ENCODE assay signal across 8 cellular contexts in genomic region chr17:9924735-9925191, GRCh38. TPM values are rescaled to one million over a fixed set of nuclear protein-coding genes. Genes with fewer than 3 reads are reported as not detected.
DNase-seq lines count a peak whose midpoint lies in the region; ATAC-seq and TF ChIP-seq lines count a peak whose summit lies in the region.

No MANE protein-coding gene starts in this region.

- H3K36me3 Mint-ChIP-seq in T-cell: no peaks in the 10 kb centered on the region

- no peaks in the 10 kb centered on the region for H3K9me3 Mint-ChIP-seq in T-cell

- no peaks in the 10 kb centered on the region for H3K4me1 ChIP-seq in mucosa of stomach (ENCODE audit: control insufficient read depth, insufficient read depth, low read length)

- H3K27ac Mint-ChIP-seq in T-cell: no peak overlapping the region

- TF ChIP-seq POLR2A in erythroblast (IDR thresholded peaks at IDR 0.05; ENCODE audit: low read length) (no peak), GM18505 (IDR thresholded peaks at IDR 0.05; ENCODE audit: borderline replicate concordance, extremely low read depth, insufficient read depth, insufficient read length) (no peak)

- H3K9me3 ChIP-seq in mucosa of stomach (ENCODE audit: control insufficient read depth, low read length): no peaks in the 10 kb centered on the region

- peaks cover 2 to 7% (median 2%) of the 10 kb centered on the region in 3 donors for H3K4me1 Mint-ChIP-seq in T-cell

- H3K27me3 ChIP-seq in mucosa of stomach (ENCODE audit: control insufficient read depth, insufficient read depth, low read length): no peaks in the 10 kb centered on the region

- DNase-seq in DMS114 treated with DMSO at 0.1 percent for 48 hours (lab: John Stamatoyannopoulos, UW; ENCODE audit: unreplicated experiment): peak; percentile 77
- peak; percentile 69 for DNase-seq in NCI-H1105 treated with DMSO at 0.1 percent for 48 hours (lab: John Stamatoyannopoulos, UW)
- DNase-seq in T-cell: peak in 2 of 34 experiments; percentile 1 to 31
- peak; percentile 36 to 63 for DNase-seq in erythroblast (lab: John Stamatoyannopoulos, UW)

- H3K4me3 ChIP-seq in mucosa of stomach (ENCODE audit: low read length): no peak overlapping the region

- peak; percentile 57 for ATAC-seq in GM21619 (IDR thresholded peaks at IDR 0.05; ENCODE audit: unreplicated experiment)
- peak; percentile 40 to 70 (median 60) for ATAC-seq in T-cell (replicated peaks in 1 of 4)
- no peak for ATAC-seq in HG03095 (IDR thresholded peaks at IDR 0.05; ENCODE audit: unreplicated experiment)
- no peak for ATAC-seq in GM18505 (IDR thresholded peaks at IDR 0.05; ENCODE audit: unreplicated experiment)

- POLR2A ChIA-PET in T-cell (lab: Charles Lee): no interaction called here

- peak overlapping the region; percentile 34 for H3K9ac ChIP-seq in mucosa of stomach (ENCODE audit: low read length)

- no peaks in the 10 kb centered on the region for H3K27me3 Mint-ChIP-seq in T-cell

- H3K36me3 ChIP-seq in mucosa of stomach (ENCODE audit: control insufficient read depth, insufficient read depth, low read length): no peaks in the 10 kb centered on the region

- no peak overlapping the region for H3K4me3 Mint-ChIP-seq in T-cell

- CTCF ChIA-PET in T-cell (lab: Charles Lee): interaction anchor here (0.6 to 1.1 kb wide), 3 partner anchors 10 to 726 kb away, joined by 3 to 4 read pairs (median 3); no protein-coding TSS in a partner anchor

RNA-seq across cellular contexts. Expression of gene RCVRN, which starts 19.7 kb away (rescaled TPM):
- total RNA-seq in T-cell: under 1 TPM in 1 of 5 donors, not detected in 4; 0.37 TPM

Comparison
In these comparisons a context has a peak if more than half of its experiments do, and no peak if none do; other contexts are left out.
1. ATAC-seq: peak in GM21619 (single experiment) and T-cell (4 of 4); none in HG03095 (single experiment) and GM18505 (single experiment).